8 cellular contexts compared by ENCODE assay signal in genomic region chr4:68349361-68350360, GRCh38. TPM values are rescaled to one million over a fixed set of nuclear protein-coding genes. Genes with fewer than 3 reads are reported as not detected.
DNase-seq lines count a peak whose midpoint lies in the region; ATAC-seq, FAIRE-seq and TF ChIP-seq lines count a peak whose summit lies in the region.

YTHDC1 (minus strand) TSS chr4:68350090; CDS start chr4:68349753, 337 bp downstream.

- no peaks in the 10 kb centered on the region for H3K27me3 Mint-ChIP-seq in activated T-cell treated with anti-CD3 and anti-CD28 coated beads, Interleukin-2, amount 50 U/mL, for 72 hours (ENCODE audit: low read depth)

- TF ChIP-seq CTCF in esophagus muscularis mucosa (IDR thresholded peaks at IDR 0.05): no peak

- WGBS in esophagus muscularis mucosa: 2% methylated on average over 60 of the region's 79 CpGs

- DNase-seq in DMS79 treated with DMSO at 0.1 percent for 48 hours (lab: John Stamatoyannopoulos, UW) (peak; percentile 86), RCC 7860 (ENCODE audit: low spot score) (peak; percentile 76), esophagus muscularis mucosa (ENCODE audit: extremely low spot score) (peak; percentile 99)
- DNase-seq in activated T-cell treated with anti-CD3 and anti-CD28 coated beads, Interleukin-2, amount 50 U/mL, for 72 hours: peak; percentile 94 to 96
- DNase-seq in stimulated activated CD8-positive, alpha-beta memory T cell treated with anti-CD3 and anti-CD28 coated beads, Interleukin-7, amount 100 ng/mL, for 4 hours (ENCODE audit: low read depth in 2 of 2): peak; percentile 91 to 92

- peak within 1 kb of the TSS; percentile 85 to 99 for H3K4me3 Mint-ChIP-seq in activated T-cell treated with anti-CD3 and anti-CD28 coated beads, Interleukin-2, amount 50 U/mL, for 72 hours

- H3K27ac Mint-ChIP-seq in activated T-cell treated with anti-CD3 and anti-CD28 coated beads, Interleukin-2, amount 50 U/mL, for 72 hours: peak within 1 kb of the TSS; percentile 99

- no peaks in the 10 kb centered on the region for H3K9me3 ChIP-seq in KOPT-K1 (ENCODE audit: insufficient read depth, low read length, poor library complexity, severe bottlenecking)
- H3K9me3 ChIP-seq in esophagus muscularis mucosa: no peaks in the 10 kb centered on the region
- no peaks in the 10 kb centered on the region for H3K9me3 ChIP-seq in muscle layer of duodenum (ENCODE audit: control insufficient read depth in 1 of 2, low read length in 2 of 2)

- H3K9me3 Mint-ChIP-seq in activated T-cell treated with anti-CD3 and anti-CD28 coated beads, Interleukin-2, amount 50 U/mL, for 72 hours: no peaks in the 10 kb centered on the region

- peaks cover 7 to 18% of the 10 kb centered on the region in 2 donors for H3K36me3 Mint-ChIP-seq in activated T-cell treated with anti-CD3 and anti-CD28 coated beads, Interleukin-2, amount 50 U/mL, for 72 hours (ENCODE audit: insufficient read depth in 2 of 2)

- TF ChIP-seq EP300 in esophagus muscularis mucosa (IDR thresholded peaks at IDR 0.05): peak; percentile 69

- H3K27ac ChIP-seq in KOPT-K1 (ENCODE audit: low read depth, low read length, poor library complexity, severe bottlenecking) (peak within 1 kb of the TSS; percentile 94), esophagus muscularis mucosa (replicated peaks in 1 of 4) (peak within 1 kb of the TSS; percentile 93 to 99 (median 96)), muscle layer of duodenum (ENCODE audit: low read length) (peak within 1 kb of the TSS; percentile 97)

- H3K4me3 ChIP-seq in esophagus muscularis mucosa (peak within 1 kb of the TSS; percentile 81 to 92 (median 84)), muscle layer of duodenum (ENCODE audit: low read depth in 1 of 2, low read length in 2 of 2) (peak within 1 kb of the TSS; percentile 77 to 92)

- peak; percentile 86 for TF ChIP-seq POLR2A in esophagus muscularis mucosa (IDR thresholded peaks at IDR 0.05; ENCODE audit: low read depth)

- intact Hi-C loops in esophagus muscularis mucosa (cut with DNase I): no loop called here

- H3K4me1 Mint-ChIP-seq in activated T-cell treated with anti-CD3 and anti-CD28 coated beads, Interleukin-2, amount 50 U/mL, for 72 hours (ENCODE audit: low read depth): peaks cover 42% of the 10 kb centered on the region

- peaks cover 16% of the 10 kb centered on the region for H3K36me3 ChIP-seq in KOPT-K1 (ENCODE audit: insufficient read depth, low read length)
- H3K36me3 ChIP-seq in esophagus muscularis mucosa: no peaks in the 10 kb centered on the region
- H3K36me3 ChIP-seq in muscle layer of duodenum (ENCODE audit: control insufficient read depth in 1 of 2, insufficient read depth in 2 of 2, low read length in 2 of 2): peaks cover 0 to 4% of the 10 kb centered on the region in 2 donors

- peak; percentile 96 for ATAC-seq in GM21786 (IDR thresholded peaks at IDR 0.05; ENCODE audit: unreplicated experiment)
- peak; percentile 96 to 97 for ATAC-seq in activated T-cell treated with anti-CD3 and anti-CD28 coated beads, Interleukin-2, amount 50 U/mL, for 72 hours (replicated peaks in 1 of 2)

- H3K4me1 ChIP-seq in esophagus muscularis mucosa (peaks cover 29 to 44% (median 42%) of the 10 kb centered on the region in 4 donors), muscle layer of duodenum (ENCODE audit: control insufficient read depth in 1 of 2, insufficient read depth in 2 of 2, low read length in 2 of 2) (peaks cover 6 to 28% of the 10 kb centered on the region in 2 donors)

- peak; percentile 74 for FAIRE-seq in RCC 7860 (lab: Jason Lieb, UNC)

- H3K27me3 ChIP-seq in esophagus muscularis mucosa: no peaks in the 10 kb centered on the region
- no peaks in the 10 kb centered on the region for H3K27me3 ChIP-seq in muscle layer of duodenum (ENCODE audit: low read depth, low read length)

RNA-seq across cellular contexts. Expression of gene YTHDC1, which starts in this region (rescaled TPM):
- total RNA-seq in activated T-cell treated with anti-CD3 and anti-CD28 coated beads, Interleukin-2, amount 50 U/mL, for 72 hours: 100 to 1,000 TPM in 1 of 2 donors, 10 to 100 TPM in 1; 92.2 to 105 TPM
- total RNA-seq in esophagus muscularis mucosa: 10 to 100 TPM; 55.4 to 68.7 (median 61.4) TPM

Comparison
In these comparisons a context has a peak if more than half of its experiments do, and no peak if none do; other contexts are left out.
1. Peak in every context shown above with its lines: DNase-seq, ATAC-seq, H3K4me3 ChIP-seq and H3K27ac ChIP-seq.